1 cellular context compared by ENCODE assay signal in genomic region chr2:162111958-162112850, GRCh38.
TF ChIP-seq lines count a peak whose summit lies in the region.

No MANE protein-coding gene starts in this region.

TF ChIP-seq in liver, 16 proteins besides CTCF, POLR2A, EP300 and RAD21 (continued from another document):
- TF ChIP-seq, protein P1, sequence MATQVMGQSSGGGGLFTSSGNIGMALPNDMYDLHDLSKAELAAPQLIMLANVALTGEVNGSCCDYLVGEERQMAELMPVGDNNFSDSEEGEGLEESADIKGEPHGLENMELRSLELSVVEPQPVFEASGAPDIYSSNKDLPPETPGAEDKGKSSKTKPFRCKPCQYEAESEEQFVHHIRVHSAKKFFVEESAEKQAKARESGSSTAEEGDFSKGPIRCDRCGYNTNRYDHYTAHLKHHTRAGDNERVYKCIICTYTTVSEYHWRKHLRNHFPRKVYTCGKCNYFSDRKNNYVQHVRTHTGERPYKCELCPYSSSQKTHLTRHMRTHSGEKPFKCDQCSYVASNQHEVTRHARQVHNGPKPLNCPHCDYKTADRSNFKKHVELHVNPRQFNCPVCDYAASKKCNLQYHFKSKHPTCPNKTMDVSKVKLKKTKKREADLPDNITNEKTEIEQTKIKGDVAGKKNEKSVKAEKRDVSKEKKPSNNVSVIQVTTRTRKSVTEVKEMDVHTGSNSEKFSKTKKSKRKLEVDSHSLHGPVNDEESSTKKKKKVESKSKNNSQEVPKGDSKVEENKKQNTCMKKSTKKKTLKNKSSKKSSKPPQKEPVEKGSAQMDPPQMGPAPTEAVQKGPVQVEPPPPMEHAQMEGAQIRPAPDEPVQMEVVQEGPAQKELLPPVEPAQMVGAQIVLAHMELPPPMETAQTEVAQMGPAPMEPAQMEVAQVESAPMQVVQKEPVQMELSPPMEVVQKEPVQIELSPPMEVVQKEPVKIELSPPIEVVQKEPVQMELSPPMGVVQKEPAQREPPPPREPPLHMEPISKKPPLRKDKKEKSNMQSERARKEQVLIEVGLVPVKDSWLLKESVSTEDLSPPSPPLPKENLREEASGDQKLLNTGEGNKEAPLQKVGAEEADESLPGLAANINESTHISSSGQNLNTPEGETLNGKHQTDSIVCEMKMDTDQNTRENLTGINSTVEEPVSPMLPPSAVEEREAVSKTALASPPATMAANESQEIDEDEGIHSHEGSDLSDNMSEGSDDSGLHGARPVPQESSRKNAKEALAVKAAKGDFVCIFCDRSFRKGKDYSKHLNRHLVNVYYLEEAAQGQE (IDR thresholded peaks at IDR 0.05), result peak; percentile 28
